In the genomic region with DNA sequence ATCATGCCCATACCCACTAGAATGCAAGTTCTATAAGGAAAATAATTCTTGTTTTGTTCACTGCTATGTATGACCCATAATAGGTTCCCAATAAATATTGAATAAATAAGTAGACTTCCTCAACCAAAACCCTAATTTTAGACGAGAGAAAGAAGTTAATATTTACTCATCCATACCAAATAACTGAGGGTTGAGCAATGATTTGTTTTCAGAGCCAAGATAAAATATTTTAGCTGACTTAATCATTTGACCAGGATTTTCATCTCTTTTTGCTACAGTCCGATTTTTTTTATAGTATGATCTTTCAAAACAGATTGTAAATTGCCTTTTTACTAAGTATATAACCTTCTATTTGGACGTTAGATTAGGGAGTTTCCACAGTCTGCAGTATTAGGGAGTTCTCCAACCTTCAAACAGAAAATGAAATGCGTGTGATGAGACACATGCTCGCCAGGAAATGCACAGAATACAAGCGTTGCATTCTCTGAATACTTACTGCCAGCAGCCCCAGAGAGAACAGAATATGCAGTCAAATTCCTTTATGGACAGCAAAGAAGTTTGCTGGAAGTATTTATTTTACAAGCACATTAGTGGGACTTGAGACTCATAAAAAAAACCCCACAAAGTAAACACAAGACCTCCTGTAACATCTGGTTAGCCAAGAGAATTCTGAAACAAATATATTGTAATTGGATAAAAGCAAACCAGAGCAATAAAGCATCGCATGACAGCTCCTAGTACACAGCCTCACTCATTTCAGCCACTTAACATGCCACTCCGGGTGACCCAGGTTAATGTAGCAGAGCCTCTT, we compare ENCODE assay signal across 8 cellular contexts.
A peak's percentile ranks its signal among the peaks of the same experiment; 100 is the strongest.
DNase-seq lines count a peak whose midpoint lies in the region; ATAC-seq and TF ChIP-seq lines count a peak whose summit lies in the region.
"Had no signal": no experiment of that assay in that cellular context is flagged by ENCODE, and none has a peak within 500 bp of the region (broad histone marks: within the 10 kb centered on the region; RNA-seq: fewer than 3 reads in every experiment).

No MANE protein-coding gene starts in this region.

- peak; percentile 83 for ATAC-seq in SK-N-SH treated with all-trans-retinoic acid at 6 μM for 48 hours

- peak; percentile 87 for DNase-seq in H4 (ENCODE audit: low spot score)
- peak; percentile 27 for DNase-seq in hepatic stellate cell (ENCODE audit: low spot score)
- no peak for DNase-seq in activated naive CD4-positive, alpha-beta T cell (lab: John Stamatoyannopoulos, UW)
- DNase-seq in stimulated activated CD4-positive, alpha-beta T cell treated with anti-CD3 and anti-CD28 coated beads, Interleukin-15, amount 100 ng/mL, for 24 hours: no peak
- DNase-seq in amygdala (lab: John Stamatoyannopoulos, UW): no peak
- DNase-seq in cerebellar nuclear complex (lab: John Stamatoyannopoulos, UW): no peak
- DNase-seq: NCI-H1092 treated with DMSO at 0.1 percent for 48 hours had no signal

TF ChIP-seq in SK-N-SH treated with all-trans-retinoic acid at 6 μM for 48 hours, 23 proteins besides CTCF, POLR2A, EP300 and RAD21:
- TF ChIP-seq TOX (CRISPR knock-in tag; IDR thresholded peaks at IDR 0.05; ENCODE audit: borderline replicate concordance) (no peak), ISL1 (CRISPR knock-in tag; IDR thresholded peaks at IDR 0.05) (0 out of 2 replicates have a peak, but pooled peaks have one; percentile 34), CSDC2 (CRISPR knock-in tag; IDR thresholded peaks at IDR 0.05) (no peak), OSR1 (CRISPR knock-in tag; IDR thresholded peaks at IDR 0.05) (no peak)

Comparison
In these comparisons a context has a peak if more than half of its experiments do, and no peak if none do; other contexts are left out.
1. DNase-seq: peak in H4 (single experiment) and hepatic stellate cell (single experiment); none in activated naive CD4-positive, alpha-beta T cell (0 of 4), stimulated activated CD4-positive, alpha-beta T cell treated with anti-CD3 and anti-CD28 coated beads, Interleukin-15, amount 100 ng/mL, for 24 hours (single experiment), amygdala (0 of 56) and cerebellar nuclear complex (0 of 2).